Comparison of ENCODE assay signal across 8 cellular contexts in genomic region chr17:16653367-16654041, GRCh38. TPM values are rescaled to one million over a fixed set of nuclear protein-coding genes. Genes with fewer than 3 reads are reported as not detected.
A peak's percentile ranks its signal among the peaks of the same experiment; 100 is the strongest.
DNase-seq lines count a peak whose midpoint lies in the region; ATAC-seq, FAIRE-seq and TF ChIP-seq lines count a peak whose summit lies in the region.

Gene ZNF624, minus strand, starts transcription at chr17:16653850.

- H3K27ac ChIP-seq in HUES64 (ENCODE audit: low read depth, low read length), result peak within 1 kb of the TSS; percentile 85
- peak within 1 kb of the TSS; percentile 52 for H3K27ac ChIP-seq in OCI-LY3 (ENCODE audit: low read length)
- H3K27ac ChIP-seq in epithelial cell of prostate, result peak within 1 kb of the TSS; percentile 94

- H2AFZ ChIP-seq in OCI-LY3 (ENCODE audit: low read depth, low read length), result peak within 1 kb of the TSS; percentile 99

- peak within 1 kb of the TSS; percentile 72 for H3K9ac ChIP-seq in HUES64 (ENCODE audit: low read depth, low read length)
- H3K9ac ChIP-seq in OCI-LY3 (ENCODE audit: low read length), result peak within 1 kb of the TSS; percentile 94

- H3K4me1 ChIP-seq in HUES64 (ENCODE audit: insufficient read depth, low read length) (peaks cover 21% of the 10 kb centered on the region), OCI-LY3 (ENCODE audit: low read length) (peaks cover 5% of the 10 kb centered on the region), mononuclear cell (ENCODE audit: insufficient read depth, low read length) (peaks cover 7% of the 10 kb centered on the region)

- peak within 1 kb of the TSS; percentile 87 for H3K4me2 ChIP-seq in OCI-LY3 (ENCODE audit: low read length)

- H3K9me3 ChIP-seq in HUES64 (ENCODE audit: insufficient read depth, low read depth, low read length), result no peaks in the 10 kb centered on the region
- no peaks in the 10 kb centered on the region for H3K9me3 ChIP-seq in OCI-LY3 (ENCODE audit: insufficient read depth, low read length)
- no peaks in the 10 kb centered on the region for H3K9me3 ChIP-seq in mononuclear cell (ENCODE audit: low read depth, low read length)

- H3K36me3 ChIP-seq in HUES64 (ENCODE audit: insufficient read depth, low read length) (no peaks in the 10 kb centered on the region), OCI-LY3 (replicated peaks; ENCODE audit: low read depth, low read length) (peaks cover 3% of the 10 kb centered on the region)

- FAIRE-seq in D721Med (lab: Jason Lieb, UNC), result no peak

- H3K27me3 ChIP-seq in HUES64 (ENCODE audit: insufficient read depth, low read length) (no peaks in the 10 kb centered on the region), OCI-LY3 (ENCODE audit: low read depth, low read length) (no peaks in the 10 kb centered on the region), mononuclear cell (ENCODE audit: insufficient read depth, low read length) (peaks cover 8% of the 10 kb centered on the region)

- DNase-seq in D721Med (ENCODE audit: insufficient read length, low spot score) (peak; percentile 58), activated T-cell treated with anti-CD3 and anti-CD28 coated beads for 48 hours (ENCODE audit: low read depth) (peak; percentile 88), epithelial cell of prostate (ENCODE audit: low read depth, low spot score) (peak; percentile 29)
- peak; percentile 83 for DNase-seq in stimulated activated CD8-positive, alpha-beta memory T cell treated with anti-CD3 and anti-CD28 coated beads, Interleukin-2, amount 100 ng/mL, for 48 hours (ENCODE audit: low read depth in 2 of 2)

- under 1% methylated on average over 55 of the region's 55 CpGs for WGBS in HUES64

- H3K4me3 ChIP-seq in HUES64 (ENCODE audit: low read length) (peak within 1 kb of the TSS; percentile 64), OCI-LY3 (ENCODE audit: low read length) (peak within 1 kb of the TSS; percentile 99), mononuclear cell (ENCODE audit: low read length) (peak within 1 kb of the TSS; percentile 82)

- TF ChIP-seq CTCF in D721Med (IDR thresholded peaks at IDR 0.05; ENCODE audit: insufficient read depth, missing control alignments), result no peak
- TF ChIP-seq CTCF in OCI-LY3 (IDR thresholded peaks at IDR 0.05; ENCODE audit: low read depth, low read length), result no peak

- peak; percentile 84 for ATAC-seq in GM21447 (IDR thresholded peaks at IDR 0.05; ENCODE audit: unreplicated experiment)

- H4K20me1 ChIP-seq in OCI-LY3 (ENCODE audit: insufficient read depth, low read length), result no peaks in the 10 kb centered on the region

- peaks cover 9% of the 10 kb centered on the region for H3K79me2 ChIP-seq in OCI-LY3 (ENCODE audit: low read length)

RNA-seq across cellular contexts. Expression of gene ZNF624, which starts in this region (rescaled TPM):
- 2.6 TPM for polyA plus RNA-seq in HUES64 (2013, experiment 1 of 2)
- polyA plus RNA-seq in HUES64 (2013, experiment 2 of 2), result 2.7 TPM
- 5.2 TPM for total RNA-seq in mononuclear cell

Comparison
In these comparisons a context has a peak if more than half of its experiments do, and no peak if none do; other contexts are left out.
1. Peak in every context shown above with its lines: DNase-seq, ATAC-seq, H3K4me3 ChIP-seq and H3K27ac ChIP-seq.
2. DNase-seq: peak in every context shown above with its lines; median percentile 88 in activated T-cell treated with anti-CD3 and anti-CD28 coated beads for 48 hours; 83 in stimulated activated CD8-positive, alpha-beta memory T cell treated with anti-CD3 and anti-CD28 coated beads, Interleukin-2, amount 100 ng/mL, for 48 hours; 58 in D721Med; 29 in epithelial cell of prostate.